11 cellular contexts compared by ENCODE assay signal in genomic region chr2:70091364-70091763, GRCh38. TPM values are rescaled to one million over a fixed set of nuclear protein-coding genes. Genes with fewer than 3 reads are reported as not detected.
DNase-seq lines count a peak whose midpoint lies in the region; ATAC-seq and TF ChIP-seq lines count a peak whose summit lies in the region.
"Had no signal": no experiment of that assay in that cellular context is flagged by ENCODE, and none has a peak within 500 bp of the region (broad histone marks: within the 10 kb centered on the region; RNA-seq: fewer than 3 reads in every experiment).

No MANE protein-coding gene starts in this region.

- no peaks in the 10 kb centered on the region for H3K9me3 Mint-ChIP-seq in activated naive CD4-positive, alpha-beta T cell treated with anti-CD3 and anti-CD28 coated beads, Interleukin-2, amount 50 U/mL, for 24 hours
- H3K9me3 Mint-ChIP-seq in activated CD8-positive, alpha-beta T cell treated with anti-CD3 and anti-CD28 coated beads for 36 hours: peaks cover 3% of the 10 kb centered on the region
- peaks cover 2% of the 10 kb centered on the region for H3K9me3 Mint-ChIP-seq in memory B cell
- H3K9me3 Mint-ChIP-seq in type B pancreatic cell: no peaks in the 10 kb centered on the region

- peaks cover 50% of the 10 kb centered on the region for H3K4me1 Mint-ChIP-seq in activated naive CD4-positive, alpha-beta T cell treated with anti-CD3 and anti-CD28 coated beads, Interleukin-2, amount 50 U/mL, for 24 hours
- H3K4me1 Mint-ChIP-seq in activated CD8-positive, alpha-beta T cell treated with anti-CD3 and anti-CD28 coated beads for 36 hours (ENCODE audit: low read depth): peaks cover 48% of the 10 kb centered on the region
- peaks cover 50% of the 10 kb centered on the region for H3K4me1 Mint-ChIP-seq in memory B cell
- H3K4me1 Mint-ChIP-seq in type B pancreatic cell (ENCODE audit: unreplicated experiment): peaks cover 17% of the 10 kb centered on the region

- peak overlapping the region; percentile 90 for H3K27ac Mint-ChIP-seq in activated naive CD4-positive, alpha-beta T cell treated with anti-CD3 and anti-CD28 coated beads, Interleukin-2, amount 50 U/mL, for 24 hours
- peak overlapping the region; percentile 93 for H3K27ac Mint-ChIP-seq in activated CD8-positive, alpha-beta T cell treated with anti-CD3 and anti-CD28 coated beads for 36 hours
- H3K27ac Mint-ChIP-seq in memory B cell (peak overlapping the region; percentile 29), type B pancreatic cell (peak overlapping the region; percentile 10)

- no peak for TF ChIP-seq CTCF in activated CD8-positive, alpha-beta T cell treated with anti-CD3 and anti-CD28 coated beads for 36 hours (IDR thresholded peaks at IDR 0.05)
- no peak for TF ChIP-seq CTCF in type B pancreatic cell (conservative IDR thresholded peaks at IDR 0.05)
- no peak for TF ChIP-seq CTCF in thyroid gland (IDR thresholded peaks at IDR 0.05)

- H3K4me1 ChIP-seq in thyroid gland: peaks cover 11 to 24% of the 10 kb centered on the region in 2 donors
- H3K4me1 ChIP-seq: prostate gland had no signal

- TF ChIP-seq POLR2A in thyroid gland (IDR thresholded peaks at IDR 0.05): no peak
- no peak for TF ChIP-seq POLR2A in erythroblast (IDR thresholded peaks at IDR 0.05; ENCODE audit: low read length)

- intact Hi-C loops in activated CD8-positive, alpha-beta T cell treated with anti-CD3 and anti-CD28 coated beads for 36 hours (cut with micrococcal nuclease): loop anchor here (2.0 kb wide), 1 partner anchor 41 kb away; no protein-coding TSS in a partner anchor
- intact Hi-C loops in thyroid gland (cut with DNase I): no loop called here

- H3K36me3 Mint-ChIP-seq in activated naive CD4-positive, alpha-beta T cell treated with anti-CD3 and anti-CD28 coated beads, Interleukin-2, amount 50 U/mL, for 24 hours: peaks cover 21% of the 10 kb centered on the region
- peaks cover 62% of the 10 kb centered on the region for H3K36me3 Mint-ChIP-seq in activated CD8-positive, alpha-beta T cell treated with anti-CD3 and anti-CD28 coated beads for 36 hours (ENCODE audit: low read depth)
- H3K36me3 Mint-ChIP-seq in memory B cell: peaks cover 29% of the 10 kb centered on the region
- peaks cover 50% of the 10 kb centered on the region for H3K36me3 Mint-ChIP-seq in type B pancreatic cell

- no peaks in the 10 kb centered on the region for H3K27me3 ChIP-seq in thyroid gland

- peaks cover 4 to 11% of the 10 kb centered on the region in 2 donors for H3K36me3 ChIP-seq in thyroid gland
- H3K36me3 ChIP-seq: prostate gland had no signal

- POLR2A ChIA-PET in activated CD8-positive, alpha-beta T cell treated with anti-CD3 and anti-CD28 coated beads for 36 hours (lab: Charles Lee): interaction anchor here (0.6 to 28.8 kb wide), 7 partner anchors 9 to 42 kb away, joined by 3 to 955 read pairs (median 4); no protein-coding TSS in a partner anchor

- WGBS in thyroid gland, 2 donors: 79 to 83% methylated on average over 2 of the region's 2 CpGs

- CTCF ChIA-PET in activated CD8-positive, alpha-beta T cell treated with anti-CD3 and anti-CD28 coated beads for 36 hours (lab: Charles Lee): interaction anchor here (1.1 to 15.2 kb wide), 6 partner anchors 13 to 48 kb away, joined by 3 to 215 read pairs (median 6); no protein-coding TSS in a partner anchor

- H3K4me3 ChIP-seq in thyroid gland (replicated peaks in 1 of 3): no peak overlapping the region
- H3K4me3 ChIP-seq: prostate gland had no signal

- H3K27ac ChIP-seq in thyroid gland: peak overlapping the region in 1 of 3 donors; percentile 21
- H3K27ac ChIP-seq: prostate gland had no signal

- no peak for DNase-seq in activated naive CD4-positive, alpha-beta T cell treated with Interleukin-2 at 50 U/mL for 16 hours
- no peak for DNase-seq in activated CD8-positive, alpha-beta T cell treated with anti-CD3 and anti-CD28 coated beads for 36 hours
- DNase-seq in memory B cell (ENCODE audit: low spot score in 2 of 2) (no peak), type B pancreatic cell (ENCODE audit: extremely low spot score, unreplicated experiment) (no peak), thyroid gland (no peak), NCI-H1930 (lab: John Stamatoyannopoulos, UW) (no peak), erythroblast (lab: John Stamatoyannopoulos, UW) (no peak)
- DNase-seq: stimulated activated CD4-positive, alpha-beta T cell treated with anti-CD3 and anti-CD28 coated beads, Interleukin-4, amount 100 ng/mL, for 4 hours had no signal

- H3K27me3 Mint-ChIP-seq in activated naive CD4-positive, alpha-beta T cell treated with anti-CD3 and anti-CD28 coated beads, Interleukin-2, amount 50 U/mL, for 24 hours: no peaks in the 10 kb centered on the region
- no peaks in the 10 kb centered on the region for H3K27me3 Mint-ChIP-seq in activated CD8-positive, alpha-beta T cell treated with anti-CD3 and anti-CD28 coated beads for 36 hours
- H3K27me3 Mint-ChIP-seq in memory B cell (no peaks in the 10 kb centered on the region), type B pancreatic cell (peaks cover 7% of the 10 kb centered on the region)

- no peaks in the 10 kb centered on the region for H3K9me3 ChIP-seq in thyroid gland
- H3K9me3 ChIP-seq: prostate gland had no signal

- ATAC-seq in activated CD8-positive, alpha-beta T cell treated with anti-CD3 and anti-CD28 coated beads for 36 hours: no peak
- no peak for ATAC-seq in memory B cell (ENCODE audit: low read depth)
- ATAC-seq: Panc1 had no signal

- peak overlapping the region; percentile 54 for H3K4me3 Mint-ChIP-seq in activated naive CD4-positive, alpha-beta T cell treated with anti-CD3 and anti-CD28 coated beads, Interleukin-2, amount 50 U/mL, for 24 hours
- peak overlapping the region; percentile 66 for H3K4me3 Mint-ChIP-seq in activated CD8-positive, alpha-beta T cell treated with anti-CD3 and anti-CD28 coated beads for 36 hours
- H3K4me3 Mint-ChIP-seq in memory B cell (no peak overlapping the region), type B pancreatic cell (peak overlapping the region; percentile 21)

RNA-seq across cellular contexts. Expression of gene PCBP1, which starts 4.1 kb away (rescaled TPM):
- total RNA-seq in activated CD8-positive, alpha-beta T cell treated with anti-CD3 and anti-CD28 coated beads for 36 hours: 100 to 1,000 TPM; 470 to 489 TPM
- total RNA-seq in type B pancreatic cell (ENCODE audit: low replicate concordance): 316 and 349 TPM in 2 replicates
- 100 to 1,000 TPM; 165 to 215 (median 195) TPM for total RNA-seq in thyroid gland

Comparison
In these comparisons a context has a peak if more than half of its experiments do, and no peak if none do; other contexts are left out.
1. H3K27ac Mint-ChIP-seq: peak in every context shown above with its lines; median percentile 93 in activated CD8-positive, alpha-beta T cell treated with anti-CD3 and anti-CD28 coated beads for 36 hours; 90 in activated naive CD4-positive, alpha-beta T cell treated with anti-CD3 and anti-CD28 coated beads, Interleukin-2, amount 50 U/mL, for 24 hours; 29 in memory B cell; 10 in type B pancreatic cell.